ENCODE assay signal across 25 cellular contexts in genomic region chr9:94622087-94622486, GRCh38. TPM values are rescaled to one million over a fixed set of nuclear protein-coding genes. Genes with fewer than 3 reads are reported as not detected.
DNase-seq lines count a peak whose midpoint lies in the region; ATAC-seq, FAIRE-seq and TF ChIP-seq lines count a peak whose summit lies in the region.
"Had no signal": no experiment of that assay in that cellular context is flagged by ENCODE, and none has a peak within 500 bp of the region (broad histone marks: within the 10 kb centered on the region; RNA-seq: fewer than 3 reads in every experiment).

No MANE protein-coding gene starts in this region.

- H3K4me2 ChIP-seq in BLaER1 treated with 17β-estradiol and CSF1 and Interleukin-3, amounts not matched to agents 10 nM and 100 nM, result peak overlapping the region in 7 of 11 experiments; percentile 19 to 51 (median 44); a peak in 13 of 22 replicates
- H3K4me2 ChIP-seq in astrocyte (ENCODE audit: low read length) (no peak overlapping the region), PC-9 (no peak overlapping the region)

- no peaks in the 10 kb centered on the region for H3K27me3 ChIP-seq in BLaER1 treated with 17β-estradiol and CSF1 and Interleukin-3, amounts not matched to agents 10 nM and 100 nM
- H3K27me3 ChIP-seq in astrocyte (ENCODE audit: insufficient read depth, low read length) (no peaks in the 10 kb centered on the region), PC-9 (ENCODE audit: insufficient read depth, low read depth) (no peaks in the 10 kb centered on the region), endodermal cell (ENCODE audit: control insufficient read depth, insufficient read depth, low read length, poor library complexity, severe bottlenecking) (no peaks in the 10 kb centered on the region)
- H3K27me3 ChIP-seq in naive thymus-derived CD4-positive, alpha-beta T cell (ENCODE audit: control insufficient read depth in 2 of 2, insufficient read depth in 2 of 2, low read length in 2 of 2), result no peaks in the 10 kb centered on the region

- H3K4me1 ChIP-seq in BLaER1 treated with 17β-estradiol and CSF1 and Interleukin-3, amounts not matched to agents 10 nM and 100 nM, result peaks cover 4 to 27% (median 15%) of the 10 kb centered on the region in 10 experiments; a peak in 13 of 20 replicates
- no peaks in the 10 kb centered on the region for H3K4me1 ChIP-seq in astrocyte (ENCODE audit: insufficient read depth, low read length)
- no peaks in the 10 kb centered on the region for H3K4me1 ChIP-seq in naive thymus-derived CD4-positive, alpha-beta T cell (ENCODE audit: control insufficient read depth in 2 of 2, insufficient read depth in 2 of 2, low read length in 2 of 2)
- H3K4me1 ChIP-seq in PC-9 (replicated peaks; ENCODE audit: insufficient read depth), result no peaks in the 10 kb centered on the region
- no peaks in the 10 kb centered on the region for H3K4me1 ChIP-seq in endodermal cell (ENCODE audit: control insufficient read depth, insufficient read depth, low read length)

- WGBS in endodermal cell (ENCODE audit: insufficient coverage in 1 of 2, insufficient read length in 1 of 2), 2 experiments, result 93 to 95% methylated on average over 10 to 11 of the region's 11 CpGs

- peak overlapping the region; percentile 26 for H3K27ac Mint-ChIP-seq in astrocyte (ENCODE audit: unreplicated experiment)
- peak overlapping the region in 1 of 9 donors; percentile 67 for H3K27ac Mint-ChIP-seq in naive thymus-derived CD4-positive, alpha-beta T cell
- no peak overlapping the region for H3K27ac Mint-ChIP-seq in endodermal cell
- H3K27ac Mint-ChIP-seq: CD4-positive, CD25-positive, alpha-beta regulatory T cell; CD8-positive, alpha-beta memory T cell; HFFc6 had no signal

- H3K4me1 Mint-ChIP-seq in astrocyte (ENCODE audit: low read depth, unreplicated experiment) (no peaks in the 10 kb centered on the region), endodermal cell (no peaks in the 10 kb centered on the region)
- peaks cover 0 to 16% (median 11%) of the 10 kb centered on the region in 7 donors for H3K4me1 Mint-ChIP-seq in naive thymus-derived CD4-positive, alpha-beta T cell

- DNase-seq in astrocyte (ENCODE audit: low read depth) (no peak), PC-9 (no peak), endodermal cell (no peak), NCI-H1048 (lab: John Stamatoyannopoulos, UW) (no peak)
- no peak for DNase-seq in naive thymus-derived CD4-positive, alpha-beta T cell
- DNase-seq: 8988T; C1 segment of cervical spinal cord; CD4-positive, CD25-positive, alpha-beta regulatory T cell; CD8-positive, alpha-beta memory T cell; COR-L47; DMS 273 treated with DMSO at 0.1 percent for 48 hours; DMS53; GOT3; H7; HFFc6 had no signal

- no peak overlapping the region for H3K4me3 ChIP-seq in BLaER1 treated with 17β-estradiol and CSF1 and Interleukin-3, amounts not matched to agents 10 nM and 100 nM
- no peak overlapping the region for H3K4me3 ChIP-seq in astrocyte (ENCODE audit: insufficient read depth, low read depth, low read length)
- H3K4me3 ChIP-seq in naive thymus-derived CD4-positive, alpha-beta T cell (ENCODE audit: low read length), result no peak overlapping the region
- H3K4me3 ChIP-seq in PC-9, result no peak overlapping the region
- no peak overlapping the region for H3K4me3 ChIP-seq in endodermal cell (ENCODE audit: low read length)

- H3K9me3 ChIP-seq in BLaER1 treated with 17β-estradiol and CSF1 and Interleukin-3, amounts not matched to agents 10 nM and 100 nM (replicated peaks in 1 of 11), result peaks cover 0 to 14% (median 0%) of the 10 kb centered on the region in 11 experiments; a peak in 1 of 22 replicates
- H3K9me3 ChIP-seq in astrocyte (ENCODE audit: insufficient read depth, low read depth, low read length) (no peaks in the 10 kb centered on the region), PC-9 (ENCODE audit: insufficient read depth, low read depth) (no peaks in the 10 kb centered on the region), endodermal cell (ENCODE audit: control insufficient read depth, low read length) (no peaks in the 10 kb centered on the region)
- no peaks in the 10 kb centered on the region for H3K9me3 ChIP-seq in naive thymus-derived CD4-positive, alpha-beta T cell (ENCODE audit: control insufficient read depth in 2 of 3, low read length in 3 of 3)

- H3K27me3 Mint-ChIP-seq in astrocyte (ENCODE audit: low read depth, unreplicated experiment) (peaks cover 23% of the 10 kb centered on the region), endodermal cell (ENCODE audit: insufficient read depth) (peaks cover 2% of the 10 kb centered on the region)
- peaks cover 0 to 13% (median 0%) of the 10 kb centered on the region in 5 donors for H3K27me3 Mint-ChIP-seq in naive thymus-derived CD4-positive, alpha-beta T cell
- H3K27me3 Mint-ChIP-seq: CD4-positive, CD25-positive, alpha-beta regulatory T cell had no signal

- H4K20me1 ChIP-seq in BLaER1 treated with 17β-estradiol and CSF1 and Interleukin-3, amounts not matched to agents 10 nM and 100 nM, result no peaks in the 10 kb centered on the region
- H4K20me1 ChIP-seq in astrocyte (ENCODE audit: insufficient read depth, low read length) (no peaks in the 10 kb centered on the region), PC-9 (ENCODE audit: insufficient read depth) (no peaks in the 10 kb centered on the region; the same call in 1 of the 2 replicates)

- no peak overlapping the region for H3K27ac ChIP-seq in BLaER1 treated with 17β-estradiol and CSF1 and Interleukin-3, amounts not matched to agents 10 nM and 100 nM
- H3K27ac ChIP-seq in astrocyte (ENCODE audit: low read depth, low read length), result no peak overlapping the region
- H3K27ac ChIP-seq in naive thymus-derived CD4-positive, alpha-beta T cell (ENCODE audit: low read depth, low read length), result no peak overlapping the region
- no peak overlapping the region for H3K27ac ChIP-seq in PC-9
- no peak overlapping the region for H3K27ac ChIP-seq in endodermal cell (ENCODE audit: low read depth, low read length)
- H3K27ac ChIP-seq: HL-60 had no signal

- no peaks in the 10 kb centered on the region for H3K79me2 ChIP-seq in astrocyte (ENCODE audit: insufficient read depth, low read length)
- peaks cover 10% of the 10 kb centered on the region for H3K79me2 ChIP-seq in PC-9 (ENCODE audit: low read depth)

- no peaks in the 10 kb centered on the region for H3K9me3 Mint-ChIP-seq in astrocyte (ENCODE audit: unreplicated experiment)
- H3K9me3 Mint-ChIP-seq in naive thymus-derived CD4-positive, alpha-beta T cell, result peaks cover 0 to 2% (median 0%) of the 10 kb centered on the region in 11 donors
- no peaks in the 10 kb centered on the region for H3K9me3 Mint-ChIP-seq in endodermal cell
- H3K9me3 Mint-ChIP-seq: CD4-positive, CD25-positive, alpha-beta regulatory T cell; CD8-positive, alpha-beta memory T cell; HFFc6 had no signal

- no peak overlapping the region for H3K9ac ChIP-seq in BLaER1 treated with 17β-estradiol and CSF1 and Interleukin-3, amounts not matched to agents 10 nM and 100 nM
- H3K9ac ChIP-seq in astrocyte (ENCODE audit: low read length) (no peak overlapping the region), endodermal cell (ENCODE audit: extremely low read depth, low read length, poor library complexity, severe bottlenecking) (no peak overlapping the region)

- CTCF ChIA-PET in naive thymus-derived CD4-positive, alpha-beta T cell (lab: Charles Lee), result no interaction called here
- CTCF ChIA-PET in PC-9 (lab: Charles Lee), result no interaction called here

- H2AFZ ChIP-seq in astrocyte (ENCODE audit: low read depth, low read length) (no peak overlapping the region), PC-9 (no peak overlapping the region)

- peaks cover 10% of the 10 kb centered on the region; the same call in 1 of the 2 replicates for H3F3A ChIP-seq in PC-9 (ENCODE audit: insufficient read depth, low read depth)

- TF ChIP-seq CTCF in astrocyte (IDR thresholded peaks at IDR 0.05; ENCODE audit: insufficient read depth, low read depth, low read length) (no peak), PC-9 (conservative IDR thresholded peaks at IDR 0.05) (no peak), endodermal cell (conservative IDR thresholded peaks at IDR 0.05) (no peak)

- no TSS peak for BruUV-seq in PC-9 (replicated peaks; lab: Mats Ljungman, UMichigan)

- no peaks in the 10 kb centered on the region for H3K36me3 ChIP-seq in BLaER1 treated with 17β-estradiol and CSF1 and Interleukin-3, amounts not matched to agents 10 nM and 100 nM
- H3K36me3 ChIP-seq in astrocyte (ENCODE audit: insufficient read depth, low read length), result no peaks in the 10 kb centered on the region
- no peaks in the 10 kb centered on the region for H3K36me3 ChIP-seq in naive thymus-derived CD4-positive, alpha-beta T cell (ENCODE audit: control insufficient read depth in 2 of 3, insufficient read depth in 3 of 3, low read length in 3 of 3)
- H3K36me3 ChIP-seq in PC-9 (ENCODE audit: low read depth), result peaks cover 11% of the 10 kb centered on the region
- no peaks in the 10 kb centered on the region for H3K36me3 ChIP-seq in endodermal cell (ENCODE audit: control insufficient read depth, insufficient read depth, low read length)

- H3K36me3 Mint-ChIP-seq in astrocyte (ENCODE audit: low read depth, unreplicated experiment), result no peaks in the 10 kb centered on the region
- H3K36me3 Mint-ChIP-seq in naive thymus-derived CD4-positive, alpha-beta T cell, result peaks cover 0 to 23% (median 17%) of the 10 kb centered on the region in 5 donors
- H3K36me3 Mint-ChIP-seq in endodermal cell (ENCODE audit: low read depth), result no peaks in the 10 kb centered on the region
- H3K36me3 Mint-ChIP-seq: CD8-positive, alpha-beta memory T cell had no signal

- H3K4me3 Mint-ChIP-seq in astrocyte (ENCODE audit: unreplicated experiment) (no peak overlapping the region), endodermal cell (no peak overlapping the region)
- peak overlapping the region in 1 of 10 donors; percentile 9 for H3K4me3 Mint-ChIP-seq in naive thymus-derived CD4-positive, alpha-beta T cell
- H3K4me3 Mint-ChIP-seq: CD4-positive, CD25-positive, alpha-beta regulatory T cell; CD8-positive, alpha-beta memory T cell; HFFc6 had no signal

- FAIRE-seq in astrocyte (lab: Jason Lieb, UNC), result no peak
- FAIRE-seq: G401.6, GM12891, GM18507 had no signal

- ATAC-seq in naive thymus-derived CD4-positive, alpha-beta T cell, result peak; percentile 27
- no peak for ATAC-seq in GM18502 (IDR thresholded peaks at IDR 0.05; ENCODE audit: poor library complexity, unreplicated experiment)
- ATAC-seq: HCT116 had no signal

- POLR2A ChIA-PET in naive thymus-derived CD4-positive, alpha-beta T cell (lab: Charles Lee), result no interaction called here
- POLR2A ChIA-PET in PC-9 (lab: Charles Lee; ENCODE audit: unreplicated experiment), result no interaction called here

- no peaks in the 10 kb centered on the region for H3K9me2 ChIP-seq in PC-9 (ENCODE audit: insufficient read depth)

- intact Hi-C loops in naive thymus-derived CD4-positive, alpha-beta T cell (cut with micrococcal nuclease), result no loop called here
- intact Hi-C loops in PC-9 (cut with micrococcal nuclease; ENCODE audit: unreplicated experiment), result no loop called here

RNA-seq across cellular contexts. Expression of gene FBP1, which starts 17.2 kb away (rescaled TPM):
- total RNA-seq in astrocyte (0.25 TPM in 1 of 2 replicates, not detected in the other), PC-9 (2021) (34.9 and 35.0 TPM in 2 replicates), endodermal cell (1 to 10 TPM in 1 of 2 donors, under 1 TPM in 1; 0.95 to 1.0 TPM)
- total RNA-seq in naive thymus-derived CD4-positive, alpha-beta T cell, result 10 to 100 TPM in 3 of 5 experiments, 1 to 10 TPM in 1, under 1 TPM in 1; 0.15 to 26.1 (median 10.5) TPM
- polyA plus RNA-seq in naive thymus-derived CD4-positive, alpha-beta T cell, result 10 to 100 TPM; 19.3 to 25.8 TPM
- polyA plus RNA-seq in endodermal cell (2013, experiment 1 of 2), result 0.28 TPM
- polyA plus RNA-seq in endodermal cell (2013, experiment 2 of 2), result 0.21 TPM
- total RNA-seq: A673, HFFc6, HT1080 had no signal
- polyA plus RNA-seq: AG04450 had no signal

RNA-seq across cellular contexts. Expression of gene FBP2, which starts 28.5 kb away (rescaled TPM):
- total RNA-seq in astrocyte (not detected in 2 replicates), PC-9 (2021) (not detected in 2 replicates), endodermal cell (not detected)
- not detected for total RNA-seq in naive thymus-derived CD4-positive, alpha-beta T cell
- not detected for polyA plus RNA-seq in naive thymus-derived CD4-positive, alpha-beta T cell
- polyA plus RNA-seq in endodermal cell (2013, experiment 1 of 2), result not detected
- 0.21 TPM for polyA plus RNA-seq in endodermal cell (2013, experiment 2 of 2)
- total RNA-seq: CD4-positive, CD25-positive, alpha-beta regulatory T cell; CD8-positive, alpha-beta memory T cell; H7; HFFc6; HT1080 had no signal
- polyA plus RNA-seq: AG04450; CD4-positive, CD25-positive, alpha-beta regulatory T cell; CD8-positive, alpha-beta memory T cell had no signal

Comparison
In these comparisons a context has a peak if more than half of its experiments do, and no peak if none do; other contexts are left out.
1. H3K4me2 ChIP-seq: peak in BLaER1 treated with 17β-estradiol and CSF1 and Interleukin-3, amounts not matched to agents 10 nM and 100 nM (7 of 11); none in astrocyte (single experiment) and PC-9 (single experiment).